ENCODE assay signal across 19 cellular contexts in the genomic region with DNA sequence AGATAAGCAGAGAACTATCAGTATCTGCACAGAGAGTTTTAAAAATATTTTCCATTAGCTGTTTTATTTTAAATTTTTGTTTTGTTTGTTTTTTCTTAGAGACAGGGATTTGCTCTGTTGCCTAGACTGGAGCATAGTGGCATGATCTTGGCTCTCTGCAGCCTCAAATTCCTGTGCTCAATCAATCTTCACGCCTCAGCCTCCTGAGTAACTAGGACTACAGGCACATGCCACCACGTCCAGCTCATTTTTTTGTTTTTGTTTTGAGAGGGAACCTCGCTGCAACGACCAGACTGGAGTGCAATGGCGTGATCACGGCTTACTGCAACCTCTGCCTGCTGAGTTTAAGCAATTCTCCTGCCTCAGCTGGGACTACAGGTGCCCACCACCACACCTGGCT.
"Had no signal": no experiment of that assay in that cellular context is flagged by ENCODE, and none has a peak within 500 bp of the region (broad histone marks: within the 10 kb centered on the region; RNA-seq: fewer than 3 reads in every experiment).

No MANE protein-coding gene starts in this region.

- H3K36me3 ChIP-seq: heart left ventricle, lower lobe of right lung, neutrophil, pancreas, right lobe of liver, thoracic aorta, tibial nerve, upper lobe of left lung had no signal

- ATAC-seq: heart left ventricle; left ventricle myocardium superior; lower lobe of right lung; natural killer cell; pancreas; right lobe of liver; stimulated activated naive B cell treated with anti-CD40 and anti-IgM and Interleukin-4, amounts not matched to agents 10 μg/mL and 1 μg/mL and 100 μg/mL, for 72 hours had no signal

- H3K27me3 ChIP-seq: heart left ventricle, neutrophil, pancreas, right lobe of liver, tibial nerve, upper lobe of left lung had no signal

- DNase-seq: dermis blood vessel endothelial cell; effector memory CD4-positive, alpha-beta T cell; erythroblast; heart left ventricle; hippocampal formation; left ventricle myocardium superior; lower lobe of right lung; natural killer cell; pancreas; right lobe of liver; small intestine; stimulated activated CD4-positive, alpha-beta T cell treated with anti-CD3 and anti-CD28 coated beads, Interleukin-15, amount 100 ng/mL, for 24 hours; stimulated activated CD4-positive, alpha-beta T cell treated with anti-CD3 and anti-CD28 coated beads, Interleukin-2, amount 100 ng/mL, for 48 hours; stimulated activated naive B cell treated with anti-CD40 and anti-IgM and Interleukin-4, amounts not matched to agents 10 μg/mL and 1 μg/mL and 100 μg/mL, for 72 hours; upper lobe of left lung had no signal

- H3K27ac ChIP-seq: coronary artery, heart left ventricle, lower lobe of right lung, neutrophil, pancreas, right lobe of liver, thoracic aorta, tibial nerve, upper lobe of left lung had no signal

- H3K4me1 ChIP-seq: heart left ventricle, lower lobe of right lung, pancreas, right lobe of liver, upper lobe of left lung had no signal

- H3K4me3 ChIP-seq: coronary artery, heart left ventricle, lower lobe of right lung, pancreas, right lobe of liver, thoracic aorta, tibial nerve, upper lobe of left lung had no signal

- H3K9me3 ChIP-seq: lower lobe of right lung, neutrophil, pancreas, right lobe of liver, thoracic aorta, tibial nerve, upper lobe of left lung had no signal
